Comparison of ENCODE assay signal across 19 cellular contexts in genomic region chr20:45484676-45485075, GRCh38. TPM values are rescaled to one million over a fixed set of nuclear protein-coding genes. Genes with fewer than 3 reads are reported as not detected.
A peak's percentile ranks its signal among the peaks of the same experiment; 100 is the strongest.
DNase-seq lines count a peak whose midpoint lies in the region; ATAC-seq, FAIRE-seq and TF ChIP-seq lines count a peak whose summit lies in the region.
"Had no signal": no experiment of that assay in that cellular context is flagged by ENCODE, and none has a peak within 500 bp of the region (broad histone marks: within the 10 kb centered on the region; RNA-seq: fewer than 3 reads in every experiment).

No MANE protein-coding gene starts in this region.

- TF ChIP-seq CTCF in HepG2 (CRISPR knock-in tag; IDR thresholded peaks at IDR 0.05) (no peak), right lobe of liver (IDR thresholded peaks at IDR 0.05) (no peak), endodermal cell (conservative IDR thresholded peaks at IDR 0.05) (no peak), mucosa of descending colon (IDR thresholded peaks at IDR 0.05) (no peak)

- in situ Hi-C loops in HepG2 (cut with HindIII; ENCODE audit: extremely low pct_ligation_motif_present, low pct_unique_long_range_greater_than_20kb), result no loop called here

- BruUV-seq in HepG2 (replicated peaks; lab: Mats Ljungman, UMichigan), result no TSS peak

- H3K4me1 Mint-ChIP-seq in endodermal cell, result peaks cover 30% of the 10 kb centered on the region
- H3K4me1 Mint-ChIP-seq: CD8-positive, alpha-beta memory T cell had no signal

- H3K4me1 ChIP-seq in HepG2 (ENCODE audit: insufficient read depth, low read length) (peaks cover 5% of the 10 kb centered on the region; the same call in 1 of the 2 replicates), right lobe of liver (no peaks in the 10 kb centered on the region), endodermal cell (ENCODE audit: control insufficient read depth, insufficient read depth, low read length) (no peaks in the 10 kb centered on the region), mucosa of descending colon (ENCODE audit: low read depth) (peaks cover 3% of the 10 kb centered on the region)
- H3K4me1 ChIP-seq: BLaER1, Caco-2, HAP-1 had no signal

- no peak for FAIRE-seq in HepG2 (lab: Jason Lieb, UNC)
- FAIRE-seq: GM19239 had no signal

- no peak for DNase-seq in HepG2 (ENCODE audit: low spot score)
- DNase-seq in right lobe of liver, result no peak
- DNase-seq in endodermal cell, result peak; percentile 73
- peak in 1 of 3 donors; percentile 62 for DNase-seq in mucosa of descending colon
- no peak for DNase-seq in A172 (ENCODE audit: low spot score)
- no peak for DNase-seq in NCI-H774 (lab: John Stamatoyannopoulos, UW)
- DNase-seq in activated CD4-positive, CD25-positive, alpha-beta regulatory T cell (lab: John Stamatoyannopoulos, UW), result no peak
- DNase-seq: AML-193; Caco-2; CD8-positive, alpha-beta memory T cell; DND-41; GDM1; IMR-90; KBM-7 had no signal

- H3K4me3 ChIP-seq in HepG2 (replicated peaks in 1 of 3; ENCODE audit: insufficient read depth in 1 of 3, low read depth in 2 of 3, low read length in 3 of 3), result no peak overlapping the region
- H3K4me3 ChIP-seq in right lobe of liver, result no peak overlapping the region
- no peak overlapping the region for H3K4me3 ChIP-seq in endodermal cell (ENCODE audit: low read length)
- H3K4me3 ChIP-seq in mucosa of descending colon, result no peak overlapping the region
- H3K4me3 ChIP-seq: BLaER1, HAP-1 had no signal

- no peaks in the 10 kb centered on the region for H3K27me3 Mint-ChIP-seq in endodermal cell (ENCODE audit: insufficient read depth)

- TF ChIP-seq RAD21 in HepG2 (CRISPR knock-in tag; IDR thresholded peaks at IDR 0.05), result no peak

- H4K20me1 ChIP-seq in HepG2 (ENCODE audit: insufficient read depth, low read length), result no peaks in the 10 kb centered on the region
- H4K20me1 ChIP-seq: BLaER1 had no signal

- no peak for TF ChIP-seq EP300 in HepG2 (IDR thresholded peaks at IDR 0.05; ENCODE audit: low read depth in 2 of 2, low read length in 2 of 2)
- no peak for TF ChIP-seq EP300 in HepG2 (CRISPR knock-in tag; IDR thresholded peaks at IDR 0.05; ENCODE audit: borderline replicate concordance)

- peak overlapping the region; percentile 5 for H3K4me3 Mint-ChIP-seq in endodermal cell
- H3K4me3 Mint-ChIP-seq: CD8-positive, alpha-beta memory T cell had no signal

- H3K9me3 ChIP-seq in HepG2 (ENCODE audit: low read length) (no peaks in the 10 kb centered on the region), right lobe of liver (no peaks in the 10 kb centered on the region), endodermal cell (ENCODE audit: control insufficient read depth, low read length) (no peaks in the 10 kb centered on the region), mucosa of descending colon (no peaks in the 10 kb centered on the region)
- H3K9me3 ChIP-seq: BLaER1, Caco-2, HAP-1 had no signal

- no peaks in the 10 kb centered on the region for H3K79me2 ChIP-seq in HepG2 (ENCODE audit: insufficient read depth, low read length)

- CTCF ChIA-PET in HepG2 (lab: Yijun Ruan, JAX; ENCODE audit: low intra/inter-chr PET ratio, low total read pairs), result no interaction called here

- H3K4me2 ChIP-seq in HepG2 (ENCODE audit: low read depth, low read length), result no peak overlapping the region
- H3K4me2 ChIP-seq: BLaER1 had no signal

- TF ChIP-seq POLR2A in HepG2 (IDR thresholded peaks at IDR 0.05; ENCODE audit: insufficient read depth in 1 of 2, low read depth in 2 of 2, low read length in 2 of 2) (no peak), right lobe of liver (IDR thresholded peaks at IDR 0.05) (no peak)

- no peak overlapping the region for H2AFZ ChIP-seq in HepG2 (ENCODE audit: low read length)

- POLR2A ChIA-PET in HepG2 (lab: Yijun Ruan, JAX), result no interaction called here

- H3K9ac ChIP-seq in HepG2 (ENCODE audit: insufficient read depth, low read depth, low read length), result no peak overlapping the region
- no peak overlapping the region for H3K9ac ChIP-seq in endodermal cell (ENCODE audit: extremely low read depth, low read length, poor library complexity, severe bottlenecking)
- H3K9ac ChIP-seq: BLaER1 had no signal

- no peak for ATAC-seq in HepG2
- ATAC-seq in right lobe of liver, result no peak
- ATAC-seq in mucosa of descending colon, result peak; percentile 88

- intact Hi-C loops in HepG2 (cut with micrococcal nuclease; ENCODE audit: unreplicated experiment) (no loop called here), right lobe of liver (cut with DNase I) (no loop called here), mucosa of descending colon (cut with DNase I, micrococcal nuclease) (no loop called here)

- H3K27me3 ChIP-seq in HepG2 (ENCODE audit: control insufficient read depth in 1 of 2, insufficient read depth in 2 of 2, low read length in 2 of 2) (peaks cover 7 to 42% of the 10 kb centered on the region in 2 experiments), right lobe of liver (no peaks in the 10 kb centered on the region), endodermal cell (ENCODE audit: control insufficient read depth, insufficient read depth, low read length, poor library complexity, severe bottlenecking) (no peaks in the 10 kb centered on the region)
- H3K27me3 ChIP-seq: BLaER1 had no signal

- H3K27ac ChIP-seq in HepG2 (ENCODE audit: extremely low read length, insufficient read depth, low read length), result no peak overlapping the region
- H3K27ac ChIP-seq in right lobe of liver, result no peak overlapping the region
- H3K27ac ChIP-seq in endodermal cell (ENCODE audit: low read depth, low read length), result no peak overlapping the region
- H3K27ac ChIP-seq: 22Rv1, BLaER1, HL-60 had no signal

- H3K36me3 ChIP-seq in HepG2 (replicated peaks in 1 of 2; ENCODE audit: control insufficient read depth in 1 of 2, insufficient read depth in 2 of 2, low read length in 2 of 2) (no peaks in the 10 kb centered on the region), right lobe of liver (no peaks in the 10 kb centered on the region), endodermal cell (ENCODE audit: control insufficient read depth, insufficient read depth, low read length) (peaks cover 8% of the 10 kb centered on the region), mucosa of descending colon (ENCODE audit: low read depth) (no peaks in the 10 kb centered on the region)
- H3K36me3 ChIP-seq: BLaER1, HAP-1 had no signal

- H3K27ac Mint-ChIP-seq in endodermal cell, result peak overlapping the region; percentile 12
- H3K27ac Mint-ChIP-seq: CD8-positive, alpha-beta memory T cell had no signal

- 14% methylated on average over 6 of the region's 6 CpGs for WGBS in HepG2 (ENCODE audit: low lambda C conversion rate)
- WGBS in right lobe of liver (ENCODE audit: insufficient coverage, low coverage, low lambda C conversion rate, missing lambda C conversion rate), result 36% methylated on average over 6 of the region's 6 CpGs
- WGBS in endodermal cell (ENCODE audit: insufficient coverage in 1 of 2, insufficient read length in 1 of 2), 2 experiments, result 56 to 86% methylated on average over 1 to 6 of the region's 6 CpGs

- H3K9me3 Mint-ChIP-seq in endodermal cell, result no peaks in the 10 kb centered on the region
- H3K9me3 Mint-ChIP-seq: CD8-positive, alpha-beta memory T cell had no signal

- peaks cover 25% of the 10 kb centered on the region for H3K36me3 Mint-ChIP-seq in endodermal cell (ENCODE audit: low read depth)

RNA-seq across cellular contexts. Expression of gene WFDC2, which starts 15.1 kb away (rescaled TPM):
- not detected in 2 replicates for total RNA-seq in HepG2 (2016; rRNA removed; fragmentation: Illumina TruSeq; extraction: Trizol)
- total RNA-seq in HepG2 (2016; cell fraction: cytosol; rRNA removed; fragmentation: Illumina TruSeq; extraction: Trizol; ENCODE audit: low read depth), result not detected in 2 replicates
- 0.22 TPM in 1 of 2 replicates, not detected in the other for total RNA-seq in HepG2 (2016; cell fraction: insoluble cytoplasmic fraction; rRNA removed; fragmentation: Illumina TruSeq; extraction: Trizol)
- not detected in 2 replicates for total RNA-seq in HepG2 (2016; cell fraction: membrane; rRNA removed; fragmentation: Illumina TruSeq; extraction: Trizol)
- total RNA-seq in HepG2 (2016; cell fraction: nucleus; rRNA removed; fragmentation: Illumina TruSeq; extraction: Trizol), result not detected in 2 replicates
- 0.13 and 0.33 TPM in 2 replicates for polyA plus RNA-seq in HepG2 (2011; rRNA removed)
- polyA plus RNA-seq in HepG2 (2011; cell fraction: cytosol; rRNA removed), result 0.22 and 0.66 TPM in 2 replicates
- polyA plus RNA-seq in HepG2 (2011; cell fraction: nucleus; rRNA removed), result 0.24 and 0.35 TPM in 2 replicates
- polyA plus RNA-seq in HepG2 (2012), result 0.60 TPM in 1 of 2 replicates, not detected in the other
- polyA plus RNA-seq in HepG2 (2016; cell fraction: cytosol; fragmentation: Illumina TruSeq; extraction: Trizol; ENCODE audit: low read depth), result not detected in 2 replicates
- polyA plus RNA-seq in HepG2 (2016; cell fraction: insoluble cytoplasmic fraction; fragmentation: Illumina TruSeq; extraction: Trizol; ENCODE audit: low read depth), result not detected in 2 replicates
- not detected in 2 replicates for polyA plus RNA-seq in HepG2 (2016; cell fraction: membrane; fragmentation: Illumina TruSeq; extraction: Trizol; ENCODE audit: low read depth)
- not detected in 2 replicates for polyA plus RNA-seq in HepG2 (2016; cell fraction: nucleus; fragmentation: Illumina TruSeq; extraction: Trizol; ENCODE audit: insufficient read depth, low read depth)
- polyA minus RNA-seq in HepG2 (2011; rRNA and poly(A)+ RNA removed; ENCODE audit: low replicate concordance), result not detected in 2 replicates
- not detected in 2 replicates for polyA minus RNA-seq in HepG2 (2011; cell fraction: cytosol; rRNA and poly(A)+ RNA removed)
- polyA minus RNA-seq in HepG2 (2011; cell fraction: nucleus; rRNA and poly(A)+ RNA removed), result not detected in 2 replicates
- 1 to 10 TPM in 4 of 6 experiments, under 1 TPM in 1, not detected in 1; 0.77 to 2.8 (median 1.8) TPM for total RNA-seq in right lobe of liver
- total RNA-seq in endodermal cell, result 100 to 1,000 TPM; 304 to 580 TPM
- polyA plus RNA-seq in endodermal cell (2013, experiment 1 of 2), result 59.9 TPM
- polyA plus RNA-seq in endodermal cell (2013, experiment 2 of 2), result 51.6 TPM
- total RNA-seq in mucosa of descending colon, result 100 to 1,000 TPM in 1 of 3 donors, 10 to 100 TPM in 2; 65.7 to 183 (median 78.0) TPM
- not detected in 2 replicates for total RNA-seq in A172 (2014; rRNA removed; shearing (Covaris generic))
- total RNA-seq: IMR-90 had no signal
- polyA plus RNA-seq: CD8-positive, alpha-beta memory T cell; IMR-90 had no signal

RNA-seq across cellular contexts. Expression of gene SPINT3, which starts 30.7 kb away (rescaled TPM):
- total RNA-seq in HepG2 (2016; rRNA removed; fragmentation: Illumina TruSeq; extraction: Trizol) (not detected in 2 replicates), right lobe of liver (not detected), endodermal cell (not detected), mucosa of descending colon (not detected)
- not detected in 2 replicates for total RNA-seq in HepG2 (2016; cell fraction: cytosol; rRNA removed; fragmentation: Illumina TruSeq; extraction: Trizol; ENCODE audit: low read depth)
- not detected in 2 replicates for total RNA-seq in HepG2 (2016; cell fraction: insoluble cytoplasmic fraction; rRNA removed; fragmentation: Illumina TruSeq; extraction: Trizol)
- not detected in 2 replicates for total RNA-seq in HepG2 (2016; cell fraction: membrane; rRNA removed; fragmentation: Illumina TruSeq; extraction: Trizol)
- total RNA-seq in HepG2 (2016; cell fraction: nucleus; rRNA removed; fragmentation: Illumina TruSeq; extraction: Trizol), result not detected in 2 replicates
- not detected in 2 replicates for polyA plus RNA-seq in HepG2 (2011; rRNA removed)
- polyA plus RNA-seq in HepG2 (2011; cell fraction: cytosol; rRNA removed), result not detected in 2 replicates
- not detected in 2 replicates for polyA plus RNA-seq in HepG2 (2011; cell fraction: nucleus; rRNA removed)
- polyA plus RNA-seq in HepG2 (2012), result not detected in 2 replicates
- not detected in 2 replicates for polyA plus RNA-seq in HepG2 (2016; cell fraction: cytosol; fragmentation: Illumina TruSeq; extraction: Trizol; ENCODE audit: low read depth)
- polyA plus RNA-seq in HepG2 (2016; cell fraction: insoluble cytoplasmic fraction; fragmentation: Illumina TruSeq; extraction: Trizol; ENCODE audit: low read depth), result not detected in 2 replicates
- polyA plus RNA-seq in HepG2 (2016; cell fraction: membrane; fragmentation: Illumina TruSeq; extraction: Trizol; ENCODE audit: low read depth), result not detected in 2 replicates
- polyA plus RNA-seq in HepG2 (2016; cell fraction: nucleus; fragmentation: Illumina TruSeq; extraction: Trizol; ENCODE audit: insufficient read depth, low read depth), result not detected in 2 replicates
- polyA minus RNA-seq in HepG2 (2011; rRNA and poly(A)+ RNA removed; ENCODE audit: low replicate concordance), result not detected in 2 replicates
- not detected in 2 replicates for polyA minus RNA-seq in HepG2 (2011; cell fraction: cytosol; rRNA and poly(A)+ RNA removed)
- polyA minus RNA-seq in HepG2 (2011; cell fraction: nucleus; rRNA and poly(A)+ RNA removed), result not detected in 2 replicates
- polyA plus RNA-seq in endodermal cell (2013, experiment 1 of 2), result not detected
- not detected for polyA plus RNA-seq in endodermal cell (2013, experiment 2 of 2)
- total RNA-seq in A172 (2014; rRNA removed; shearing (Covaris generic)), result not detected in 2 replicates
- total RNA-seq: Caco-2; CD8-positive, alpha-beta memory T cell; IMR-90 had no signal
- polyA plus RNA-seq: CD8-positive, alpha-beta memory T cell; IMR-90 had no signal

RNA-seq across cellular contexts. Expression of gene WFDC6, which starts 54.6 kb away (rescaled TPM):
- not detected in 2 replicates for total RNA-seq in HepG2 (2016; rRNA removed; fragmentation: Illumina TruSeq; extraction: Trizol)
- total RNA-seq in HepG2 (2016; cell fraction: cytosol; rRNA removed; fragmentation: Illumina TruSeq; extraction: Trizol; ENCODE audit: low read depth), result not detected in 2 replicates
- not detected in 2 replicates for total RNA-seq in HepG2 (2016; cell fraction: insoluble cytoplasmic fraction; rRNA removed; fragmentation: Illumina TruSeq; extraction: Trizol)
- not detected in 2 replicates for total RNA-seq in HepG2 (2016; cell fraction: membrane; rRNA removed; fragmentation: Illumina TruSeq; extraction: Trizol)
- not detected in 2 replicates for total RNA-seq in HepG2 (2016; cell fraction: nucleus; rRNA removed; fragmentation: Illumina TruSeq; extraction: Trizol)
- not detected in 2 replicates for polyA plus RNA-seq in HepG2 (2011; rRNA removed)
- not detected in 2 replicates for polyA plus RNA-seq in HepG2 (2011; cell fraction: cytosol; rRNA removed)
- polyA plus RNA-seq in HepG2 (2011; cell fraction: nucleus; rRNA removed), result not detected in 2 replicates
- polyA plus RNA-seq in HepG2 (2012), result not detected in 2 replicates
- not detected in 2 replicates for polyA plus RNA-seq in HepG2 (2016; cell fraction: cytosol; fragmentation: Illumina TruSeq; extraction: Trizol; ENCODE audit: low read depth)
- not detected in 2 replicates for polyA plus RNA-seq in HepG2 (2016; cell fraction: insoluble cytoplasmic fraction; fragmentation: Illumina TruSeq; extraction: Trizol; ENCODE audit: low read depth)
- not detected in 2 replicates for polyA plus RNA-seq in HepG2 (2016; cell fraction: membrane; fragmentation: Illumina TruSeq; extraction: Trizol; ENCODE audit: low read depth)
- polyA plus RNA-seq in HepG2 (2016; cell fraction: nucleus; fragmentation: Illumina TruSeq; extraction: Trizol; ENCODE audit: insufficient read depth, low read depth), result not detected in 2 replicates
- polyA minus RNA-seq in HepG2 (2011; rRNA and poly(A)+ RNA removed; ENCODE audit: low replicate concordance), result not detected in 2 replicates
- polyA minus RNA-seq in HepG2 (2011; cell fraction: cytosol; rRNA and poly(A)+ RNA removed), result not detected in 2 replicates
- polyA minus RNA-seq in HepG2 (2011; cell fraction: nucleus; rRNA and poly(A)+ RNA removed), result not detected in 2 replicates
- total RNA-seq in right lobe of liver, result not detected
- not detected for total RNA-seq in endodermal cell
- not detected for polyA plus RNA-seq in endodermal cell (2013, experiment 1 of 2)
- polyA plus RNA-seq in endodermal cell (2013, experiment 2 of 2), result not detected
- total RNA-seq in mucosa of descending colon, result not detected
- not detected in 2 replicates for total RNA-seq in A172 (2014; rRNA removed; shearing (Covaris generic))
- total RNA-seq: Caco-2; CD8-positive, alpha-beta memory T cell; IMR-90 had no signal
- polyA plus RNA-seq: CD8-positive, alpha-beta memory T cell; IMR-90 had no signal

Comparison
In these comparisons a context has a peak if more than half of its experiments do, and no peak if none do; other contexts are left out.
1. RNA of gene WFDC2, which starts 15.1 kb away (total RNA-seq): 304 to 580 TPM in endodermal cell and 65.7 to 183 TPM in mucosa of descending colon; 0.77 to 2.8 TPM in right lobe of liver, 0.22 TPM in HepG2 and not detected in A172; every median in the first group is over 10 times any median in the second.